Comparison of ENCODE assay signal across 16 cellular contexts in genomic region chrX:19955306-19955705, GRCh38.
"Had no signal": no experiment of that assay in that cellular context is flagged by ENCODE, and none has a peak within 500 bp of the region (broad histone marks: within the 10 kb centered on the region; RNA-seq: fewer than 3 reads in every experiment).

No MANE protein-coding gene starts in this region.

- H3K9me3 ChIP-seq: right atrium auricular region, thoracic aorta, upper lobe of right lung had no signal

- ATAC-seq: activated CD4-positive, alpha-beta T cell treated with anti-CD3 and anti-CD28 coated beads for 36 hours; naive thymus-derived CD8-positive, alpha-beta T cell; SK-N-SH treated with all-trans-retinoic acid at 6 μM for 48 hours; stimulated activated naive CD8-positive, alpha-beta T cell treated with anti-CD3 and anti-CD28 coated beads, Interleukin-15, Interleukin-2, amounts not matched to agents 100 U/mL and 50 U/mL, for 24 hours; upper lobe of right lung had no signal

- H3K4me1 ChIP-seq: upper lobe of right lung had no signal

- H3K4me3 ChIP-seq: cardiac muscle cell, dorsolateral prefrontal cortex, right atrium auricular region, smooth muscle cell, thoracic aorta, upper lobe of right lung had no signal

- H3K27me3 ChIP-seq: cardiac muscle cell, right atrium auricular region, upper lobe of right lung had no signal

- H3K36me3 ChIP-seq: cardiac muscle cell, right atrium auricular region, thoracic aorta, upper lobe of right lung had no signal

- DNase-seq: activated CD4-positive, alpha-beta memory T cell treated with anti-CD3 and anti-CD28 coated beads, Interleukin-2, amount 10 ng/mL, durations not matched to agents 7 days and 5 days; activated CD4-positive, alpha-beta T cell treated with anti-CD3 and anti-CD28 coated beads for 36 hours; activated naive CD4-positive, alpha-beta T cell treated with anti-CD3 and anti-CD28 coated beads, Interleukin-2, amount 10 ng/mL, durations not matched to agents 7 days and 5 days; activated T-cell treated with anti-CD3 and anti-CD28 coated beads, Interleukin-2, amount 50 U/mL, for 24 hours; dorsolateral prefrontal cortex; erythroblast; naive thymus-derived CD8-positive, alpha-beta T cell; stimulated activated CD4-positive, alpha-beta T cell treated with anti-CD3 and anti-CD28 coated beads, Interleukin-4, amount 100 ng/mL, for 4 hours; stimulated activated CD8-positive, alpha-beta memory T cell treated with anti-CD3 and anti-CD28 coated beads, Interleukin-4, amount 100 ng/mL, for 48 hours; stimulated activated naive CD8-positive, alpha-beta T cell treated with anti-CD3 and anti-CD28 coated beads, Interleukin-15, Interleukin-2, amounts not matched to agents 100 U/mL and 50 U/mL, for 24 hours; upper lobe of right lung had no signal
